ENCODE assay signal across 18 cellular contexts in the genomic region with DNA sequence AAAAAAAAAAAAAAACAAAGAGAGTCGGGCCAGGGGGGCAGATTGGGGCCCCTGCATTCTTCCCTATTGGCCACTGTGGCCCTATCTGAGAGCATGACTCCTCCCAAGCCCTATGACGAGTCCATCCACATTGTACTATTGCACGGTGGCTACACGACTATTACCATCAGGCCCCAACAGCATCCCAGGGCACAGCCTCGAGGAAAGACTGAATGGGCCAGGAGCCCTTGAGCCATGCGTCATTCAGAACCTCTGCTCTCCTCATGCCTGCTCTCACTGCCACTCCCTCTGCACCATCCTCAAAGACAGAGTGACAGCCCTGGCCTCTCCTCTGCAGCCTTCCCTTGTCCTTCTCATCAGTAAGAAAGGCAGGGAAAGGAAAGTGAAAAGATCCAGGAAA. TPM values are rescaled to one million over a fixed set of nuclear protein-coding genes. Genes with fewer than 3 reads are reported as not detected.
DNase-seq lines count a peak whose midpoint lies in the region; ATAC-seq and TF ChIP-seq lines count a peak whose summit lies in the region.
"Had no signal": no experiment of that assay in that cellular context is flagged by ENCODE, and none has a peak within 500 bp of the region (broad histone marks: within the 10 kb centered on the region; RNA-seq: fewer than 3 reads in every experiment).

No MANE protein-coding gene starts in this region.

- intact Hi-C loops in adrenal gland (cut with DNase I) (no loop called here), testis (cut with DNase I; ENCODE audit: low total_unique reads) (no loop called here)

- TF ChIP-seq CTCF in adrenal gland (IDR thresholded peaks at IDR 0.05) (no peak), testis (IDR thresholded peaks at IDR 0.05) (no peak)

- DNase-seq in AG20443 (ENCODE audit: low spot score) (peak; percentile 1), adrenal gland (peak in 5 of 7 donors; percentile 6 to 38 (median 8)), mesenteric fat pad (ENCODE audit: low spot score) (peak; percentile 28), testis (peak; percentile 9), amniotic stem cell (lab: John Stamatoyannopoulos, UW) (no peak)
- DNase-seq: Karpas-422, MM.1S, NCI-H2029, NCI-H2171 treated with DMSO at 0.1 percent for 48 hours, NCI-H510A, NCI-H82, SHP77 had no signal

- H3K4me3 ChIP-seq in adrenal gland (no peak overlapping the region), testis (no peak overlapping the region)
- H3K4me3 ChIP-seq: HAP-1, Peyer's patch had no signal

- H3K9me3 ChIP-seq in adrenal gland (replicated peaks in 1 of 3), result no peaks in the 10 kb centered on the region
- no peaks in the 10 kb centered on the region for H3K9me3 ChIP-seq in testis
- H3K9me3 ChIP-seq: HAP-1, Peyer's patch had no signal

- 66 to 79% (median 77%) methylated on average over 6 of the region's 6 CpGs for WGBS in adrenal gland, 4 donors
- 65 to 87% methylated on average over 6 of the region's 6 CpGs for WGBS in testis, 2 donors

- H3K4me1 ChIP-seq in adrenal gland (replicated peaks in 1 of 2), result no peaks in the 10 kb centered on the region
- H3K4me1 ChIP-seq in testis, result peaks cover 8% of the 10 kb centered on the region

- no peak for TF ChIP-seq POLR2A in adrenal gland (IDR thresholded peaks at IDR 0.05)
- no peak for TF ChIP-seq POLR2A in testis (IDR thresholded peaks at IDR 0.05)

- ATAC-seq in GM21381 (IDR thresholded peaks at IDR 0.05; ENCODE audit: unreplicated experiment) (no peak), HG03097 (IDR thresholded peaks at IDR 0.05; ENCODE audit: low FRiP score, unreplicated experiment) (no peak)
- ATAC-seq: CD8-positive, alpha-beta T cell had no signal

- no peak overlapping the region for H3K27ac ChIP-seq in adrenal gland
- no peak overlapping the region for H3K27ac ChIP-seq in testis
- H3K27ac ChIP-seq: Peyer's patch had no signal

- H3K36me3 ChIP-seq in adrenal gland (replicated peaks in 1 of 2) (peaks cover 0 to 5% of the 10 kb centered on the region in 2 donors), testis (ENCODE audit: low read depth, missing control alignments) (no peaks in the 10 kb centered on the region)
- H3K36me3 ChIP-seq: Peyer's patch had no signal

- H3K27me3 ChIP-seq in adrenal gland (no peaks in the 10 kb centered on the region), testis (no peaks in the 10 kb centered on the region)
- H3K27me3 ChIP-seq: Peyer's patch had no signal

RNA-seq across cellular contexts. Expression of a gene that starts 20.2 kb away (rescaled TPM):
- total RNA-seq in adrenal gland (10 to 100 TPM in 1 of 8 donors, 1 to 10 TPM in 6, not detected in 1; 2.9 to 26.0 (median 4.0) TPM), mesenteric fat pad (0.64 TPM), testis (not detected)
- polyA plus RNA-seq in adrenal gland (10 to 100 TPM in 2 of 3 donors, 1 to 10 TPM in 1; 3.3 to 24.8 (median 14.3) TPM), testis (ENCODE audit: insufficient read depth, low read depth, low replicate concordance) (1.6 TPM)
- total RNA-seq: CD8-positive, alpha-beta T cell; Peyer's patch had no signal
- polyA plus RNA-seq: BJ had no signal

RNA-seq across cellular contexts. Expression of a gene that starts 26.9 kb away (rescaled TPM):
- total RNA-seq in adrenal gland, result 1 to 10 TPM in 4 of 8 donors, under 1 TPM in 1, not detected in 3; 0.60 to 6.8 (median 1.8) TPM
- polyA plus RNA-seq in adrenal gland, result 10 to 100 TPM in 1 of 3 donors, 1 to 10 TPM in 1, under 1 TPM in 1; 0.88 to 16.2 (median 1.3) TPM
- total RNA-seq in mesenteric fat pad, result not detected
- under 1 TPM in 1 of 2 donors, not detected in 1; 0.56 TPM for total RNA-seq in testis
- polyA plus RNA-seq in testis (ENCODE audit: insufficient read depth, low read depth, low replicate concordance), result 2.3 TPM
- total RNA-seq: CD8-positive, alpha-beta T cell; Peyer's patch had no signal
- polyA plus RNA-seq: BJ had no signal
